14 cellular contexts compared by ENCODE assay signal in the genomic region with DNA sequence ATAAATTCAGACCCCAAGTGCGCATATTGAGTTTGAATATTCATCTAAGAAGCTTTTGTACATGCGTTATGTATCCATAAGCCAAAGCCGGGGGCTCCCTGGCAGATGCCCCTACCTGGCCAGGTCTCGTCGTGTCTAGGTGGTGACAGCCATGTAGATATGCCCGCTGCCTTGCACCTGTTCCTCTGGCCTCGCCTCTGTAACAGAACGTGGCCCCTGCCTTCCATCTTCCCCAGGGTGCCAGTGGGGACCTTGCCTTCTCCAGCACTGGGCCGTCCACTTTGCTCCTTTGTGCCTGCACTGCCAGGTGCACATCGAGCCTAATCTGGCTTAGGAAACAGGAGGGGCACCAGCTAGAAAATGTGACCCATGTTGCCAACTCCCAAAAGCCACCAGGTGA.
DNase-seq lines count a peak whose midpoint lies in the region; ATAC-seq and TF ChIP-seq lines count a peak whose summit lies in the region.
"Had no signal": no experiment of that assay in that cellular context is flagged by ENCODE, and none has a peak within 500 bp of the region (broad histone marks: within the 10 kb centered on the region; RNA-seq: fewer than 3 reads in every experiment).

No MANE protein-coding gene starts in this region.

- DNase-seq in natural killer cell treated with Interleukin-12 subunit alpha and Interleukin-12 subunit beta and Interleukin-15 and Interleukin-18, amount 100 ng/mL, for 72 hours (ENCODE audit: low spot score), result peak; percentile 39
- DNase-seq in natural killer cell (no peak), left lung (peak; percentile 21 to 36), sigmoid colon (peak; percentile 63), transverse colon (no peak)
- no peak for DNase-seq in activated CD4-positive, alpha-beta T cell treated with anti-CD3 and anti-CD28 coated beads for 4 hours
- DNase-seq: AML-193; C1 segment of cervical spinal cord; CD4-positive, alpha-beta T cell; DMS79 had no signal

- H3K4me1 ChIP-seq in left lung (peaks cover 10 to 11% of the 10 kb centered on the region in 2 donors), sigmoid colon (peaks cover 0 to 42% (median 34%) of the 10 kb centered on the region in 4 donors), transverse colon (peaks cover 24 to 33% (median 31%) of the 10 kb centered on the region in 4 donors)
- H3K4me1 ChIP-seq: HAP-1 had no signal

- no peak for TF ChIP-seq CTCF in natural killer cell (IDR thresholded peaks at IDR 0.05)
- TF ChIP-seq CTCF in left lung (IDR thresholded peaks at IDR 0.05), result no peak
- no peak for TF ChIP-seq CTCF in sigmoid colon (IDR thresholded peaks at IDR 0.05)
- no peak for TF ChIP-seq CTCF in transverse colon (IDR thresholded peaks at IDR 0.05)

- no peak overlapping the region for H3K4me3 Mint-ChIP-seq in natural killer cell treated with Interleukin-12 subunit alpha and Interleukin-12 subunit beta and Interleukin-15 and Interleukin-18, amount 100 ng/mL, for 72 hours
- no peak overlapping the region for H3K4me3 Mint-ChIP-seq in natural killer cell
- H3K4me3 Mint-ChIP-seq: CD4-positive, alpha-beta T cell had no signal

- WGBS in sigmoid colon, 2 donors, result 73 to 88% methylated on average over 10 of the region's 10 CpGs
- WGBS in transverse colon (ENCODE audit: low coverage in 1 of 2), 2 donors, result 84 to 92% methylated on average over 6 to 10 of the region's 10 CpGs

- H3K27me3 ChIP-seq in left lung (no peaks in the 10 kb centered on the region), sigmoid colon (no peaks in the 10 kb centered on the region), transverse colon (no peaks in the 10 kb centered on the region)

- peaks cover 9 to 30% of the 10 kb centered on the region in 2 donors for H3K4me1 Mint-ChIP-seq in natural killer cell treated with Interleukin-12 subunit alpha and Interleukin-12 subunit beta and Interleukin-15 and Interleukin-18, amount 100 ng/mL, for 72 hours (ENCODE audit: low read depth in 2 of 2)
- H3K4me1 Mint-ChIP-seq in natural killer cell, result peaks cover 34% of the 10 kb centered on the region in 2 donors

- no peaks in the 10 kb centered on the region for H3K27me3 Mint-ChIP-seq in natural killer cell treated with Interleukin-12 subunit alpha and Interleukin-12 subunit beta and Interleukin-15 and Interleukin-18, amount 100 ng/mL, for 72 hours
- H3K27me3 Mint-ChIP-seq in natural killer cell (ENCODE audit: low read depth in 2 of 2), result no peaks in the 10 kb centered on the region

- no peak overlapping the region for H3K4me3 ChIP-seq in left lung
- H3K4me3 ChIP-seq in sigmoid colon, result no peak overlapping the region
- no peak overlapping the region for H3K4me3 ChIP-seq in transverse colon
- H3K4me3 ChIP-seq: HAP-1 had no signal

- no peaks in the 10 kb centered on the region for H3K36me3 ChIP-seq in left lung
- no peaks in the 10 kb centered on the region for H3K36me3 ChIP-seq in sigmoid colon
- H3K36me3 ChIP-seq in transverse colon, result no peaks in the 10 kb centered on the region
- H3K36me3 ChIP-seq: HAP-1 had no signal

- intact Hi-C loops in natural killer cell (cut with micrococcal nuclease), result no loop called here
- intact Hi-C loops in left lung (cut with DNase I), result no loop called here
- intact Hi-C loops in sigmoid colon (cut with DNase I), result no loop called here
- intact Hi-C loops in transverse colon (cut with DNase I; ENCODE audit: low total_unique reads), result no loop called here

- no peak for TF ChIP-seq POLR2A in sigmoid colon (IDR thresholded peaks at IDR 0.05)
- TF ChIP-seq POLR2A in transverse colon (IDR thresholded peaks at IDR 0.05), result no peak

- H3K9me3 ChIP-seq in left lung, result no peaks in the 10 kb centered on the region
- H3K9me3 ChIP-seq in sigmoid colon, result no peaks in the 10 kb centered on the region
- H3K9me3 ChIP-seq in transverse colon, result no peaks in the 10 kb centered on the region
- H3K9me3 ChIP-seq: HAP-1 had no signal

- in situ Hi-C loops in transverse colon (cut with MboI; ENCODE audit: low pct_ligation_motif_present in 1 of 4, low pct_unique_long_range_greater_than_20kb in 1 of 4, low sequenced_read_pairs in 3 of 4), result no loop called here

- no peaks in the 10 kb centered on the region for H3K9me3 Mint-ChIP-seq in natural killer cell treated with Interleukin-12 subunit alpha and Interleukin-12 subunit beta and Interleukin-15 and Interleukin-18, amount 100 ng/mL, for 72 hours
- H3K9me3 Mint-ChIP-seq in natural killer cell, result no peaks in the 10 kb centered on the region
- H3K9me3 Mint-ChIP-seq: CD4-positive, alpha-beta T cell had no signal

- no peaks in the 10 kb centered on the region for H3K36me3 Mint-ChIP-seq in natural killer cell treated with Interleukin-12 subunit alpha and Interleukin-12 subunit beta and Interleukin-15 and Interleukin-18, amount 100 ng/mL, for 72 hours
- H3K36me3 Mint-ChIP-seq in natural killer cell, result no peaks in the 10 kb centered on the region

- TF ChIP-seq EP300 in sigmoid colon (IDR thresholded peaks at IDR 0.05), result no peak
- no peak for TF ChIP-seq EP300 in transverse colon (IDR thresholded peaks at IDR 0.05; ENCODE audit: low read depth)

- H3K27ac ChIP-seq in left lung (no peak overlapping the region), sigmoid colon (no peak overlapping the region), transverse colon (no peak overlapping the region)
- H3K27ac ChIP-seq: 22Rv1 had no signal

- ATAC-seq in natural killer cell treated with Interleukin-12 subunit alpha and Interleukin-12 subunit beta and Interleukin-15 and Interleukin-18, amount 100 ng/mL, for 72 hours, result no peak
- ATAC-seq in natural killer cell, result no peak
- no peak for ATAC-seq in left lung
- no peak for ATAC-seq in GM18502 (IDR thresholded peaks at IDR 0.05; ENCODE audit: poor library complexity, unreplicated experiment)
- no peak for ATAC-seq in HG02571 (IDR thresholded peaks at IDR 0.05; ENCODE audit: unreplicated experiment)

- H3K27ac Mint-ChIP-seq in natural killer cell treated with Interleukin-12 subunit alpha and Interleukin-12 subunit beta and Interleukin-15 and Interleukin-18, amount 100 ng/mL, for 72 hours, result no peak overlapping the region
- no peak overlapping the region for H3K27ac Mint-ChIP-seq in natural killer cell
- H3K27ac Mint-ChIP-seq: CD4-positive, alpha-beta T cell had no signal

Comparison
In these comparisons a context has a peak if more than half of its experiments do, and no peak if none do; other contexts are left out.
1. DNase-seq: peak in natural killer cell treated with Interleukin-12 subunit alpha and Interleukin-12 subunit beta and Interleukin-15 and Interleukin-18, amount 100 ng/mL, for 72 hours (single experiment), left lung (2 of 2) and sigmoid colon (single experiment); none in natural killer cell (single experiment), transverse colon (single experiment) and activated CD4-positive, alpha-beta T cell treated with anti-CD3 and anti-CD28 coated beads for 4 hours (0 of 2).